ENCODE assay signal across 13 cellular contexts in genomic region chr15:55283295-55284147, GRCh38. TPM values are rescaled to one million over a fixed set of nuclear protein-coding genes. Genes with fewer than 3 reads are reported as not detected.
DNase-seq lines count a peak whose midpoint lies in the region; ATAC-seq and TF ChIP-seq lines count a peak whose summit lies in the region.
"Had no signal": no experiment of that assay in that cellular context is flagged by ENCODE, and none has a peak within 500 bp of the region (broad histone marks: within the 10 kb centered on the region; RNA-seq: fewer than 3 reads in every experiment).

No MANE protein-coding gene starts in this region.

- no peaks in the 10 kb centered on the region for H3K36me3 ChIP-seq in SJCRH30

- no peaks in the 10 kb centered on the region for H3K9me3 ChIP-seq in SJCRH30 (replicated peaks)

- H3K4me3 ChIP-seq in SJCRH30: no peak overlapping the region

- no peak overlapping the region for H3K27ac ChIP-seq in SJCRH30

- no peak for DNase-seq in activated CD4-positive, alpha-beta T cell treated with anti-CD3 and anti-CD28 coated beads, Interleukin-2, amount 10 ng/mL, durations not matched to agents 24 days and 14 days
- no peak for DNase-seq in activated CD4-positive, alpha-beta T cell treated with anti-CD3 and anti-CD28 coated beads, Interleukin-2, amount 50 U/mL, for 48 hours
- DNase-seq in activated CD4-positive, alpha-beta memory T cell treated with anti-CD3 and anti-CD28 coated beads, Interleukin-2, amount 10 ng/mL, durations not matched to agents 7 days and 5 days: no peak
- DNase-seq in islet precursor cell (peak; percentile 29), SJCRH30 (no peak), MCF 10A (ENCODE audit: unreplicated experiment) (no peak)
- DNase-seq: activated B cell treated with CpG ODN at 0.5 μM for 24 hours; activated effector memory CD4-positive, alpha-beta T cell treated with anti-CD3 and anti-CD28 coated beads, Interleukin-2, amount 50 U/mL, for 16 hours; cerebellar nuclear complex; substantia nigra had no signal

- no peak for TF ChIP-seq CTCF in MCF 10A (IDR thresholded peaks at IDR 0.05; ENCODE audit: unreplicated experiment)

- no peaks in the 10 kb centered on the region for H3K27me3 ChIP-seq in SJCRH30

- no peaks in the 10 kb centered on the region for H3K9me3 Mint-ChIP-seq in activated CD4-positive, alpha-beta T cell treated with anti-CD3 and anti-CD28 coated beads, Interleukin-2, amount 10 ng/mL, durations not matched to agents 24 days and 14 days
- no peaks in the 10 kb centered on the region for H3K9me3 Mint-ChIP-seq in activated CD4-positive, alpha-beta memory T cell treated with anti-CD3 and anti-CD28 coated beads, Interleukin-2, amount 10 ng/mL, durations not matched to agents 7 days and 5 days
- no peaks in the 10 kb centered on the region for H3K9me3 Mint-ChIP-seq in stimulated activated memory B cell treated with anti-CD40 and anti-IgM and Interleukin-4, amounts not matched to agents 10 μg/mL and 1 μg/mL and 100 μg/mL, for 72 hours
- no peaks in the 10 kb centered on the region for H3K9me3 Mint-ChIP-seq in MCF 10A (ENCODE audit: unreplicated experiment)
- H3K9me3 Mint-ChIP-seq: activated B cell treated with CpG ODN at 0.5 μM for 24 hours, neural crest cell had no signal

- POLR2A ChIA-PET in activated CD4-positive, alpha-beta memory T cell treated with anti-CD3 and anti-CD28 coated beads, Interleukin-2, amount 10 ng/mL, durations not matched to agents 7 days and 5 days (lab: Charles Lee): interaction anchor here (1.8 to 2.3 kb wide), 5 partner anchors 16 to 125 kb away, joined by 5 to 9 read pairs (median 8); partner anchors contain the start of genes CCPG1, PIERCE2, PIGB and PIGBOS1
- POLR2A ChIA-PET in MCF 10A (lab: Yijun Ruan, JAX): interaction anchor here (0.6 to 1.4 kb wide), 3 partner anchors 23 to 31 kb away, joined by 3 to 6 read pairs (median 3); no protein-coding TSS in a partner anchor

- peak overlapping the region; percentile 83 for H3K27ac Mint-ChIP-seq in activated CD4-positive, alpha-beta T cell treated with anti-CD3 and anti-CD28 coated beads, Interleukin-2, amount 10 ng/mL, durations not matched to agents 24 days and 14 days
- peak overlapping the region; percentile 88 for H3K27ac Mint-ChIP-seq in activated CD4-positive, alpha-beta memory T cell treated with anti-CD3 and anti-CD28 coated beads, Interleukin-2, amount 10 ng/mL, durations not matched to agents 7 days and 5 days
- peak overlapping the region; percentile 27 for H3K27ac Mint-ChIP-seq in stimulated activated memory B cell treated with anti-CD40 and anti-IgM and Interleukin-4, amounts not matched to agents 10 μg/mL and 1 μg/mL and 100 μg/mL, for 72 hours
- H3K27ac Mint-ChIP-seq in MCF 10A (ENCODE audit: low read depth, unreplicated experiment): no peak overlapping the region

- intact Hi-C loops in activated CD4-positive, alpha-beta T cell treated with anti-CD3 and anti-CD28 coated beads, Interleukin-2, amount 10 ng/mL, durations not matched to agents 24 days and 14 days (cut with micrococcal nuclease): loop anchor here (5.0 kb wide), 1 partner anchor 34 kb away; the partner anchor contains the start of genes PIGB and PIGBOS1
- intact Hi-C loops in MCF 10A (cut with micrococcal nuclease): no loop called here

- no TSS peak for BruUV-seq in MCF 10A (replicated peaks; lab: Mats Ljungman, UMichigan)

- no peak for ATAC-seq in stimulated activated memory B cell treated with anti-CD40 and anti-IgM and Interleukin-4, amounts not matched to agents 10 μg/mL and 1 μg/mL and 100 μg/mL, for 72 hours
- no peak for ATAC-seq in GM21717 (IDR thresholded peaks at IDR 0.05; ENCODE audit: unreplicated experiment)

- H3K27me3 Mint-ChIP-seq in activated CD4-positive, alpha-beta T cell treated with anti-CD3 and anti-CD28 coated beads, Interleukin-2, amount 10 ng/mL, durations not matched to agents 24 days and 14 days: no peaks in the 10 kb centered on the region
- H3K27me3 Mint-ChIP-seq in activated CD4-positive, alpha-beta memory T cell treated with anti-CD3 and anti-CD28 coated beads, Interleukin-2, amount 10 ng/mL, durations not matched to agents 7 days and 5 days: no peaks in the 10 kb centered on the region
- no peaks in the 10 kb centered on the region for H3K27me3 Mint-ChIP-seq in stimulated activated memory B cell treated with anti-CD40 and anti-IgM and Interleukin-4, amounts not matched to agents 10 μg/mL and 1 μg/mL and 100 μg/mL, for 72 hours
- no peaks in the 10 kb centered on the region for H3K27me3 Mint-ChIP-seq in MCF 10A (ENCODE audit: insufficient read depth, unreplicated experiment)
- H3K27me3 Mint-ChIP-seq: activated B cell treated with CpG ODN at 0.5 μM for 24 hours had no signal

- peak overlapping the region; percentile 55 for H3K4me3 Mint-ChIP-seq in activated CD4-positive, alpha-beta T cell treated with anti-CD3 and anti-CD28 coated beads, Interleukin-2, amount 10 ng/mL, durations not matched to agents 24 days and 14 days
- H3K4me3 Mint-ChIP-seq in activated CD4-positive, alpha-beta memory T cell treated with anti-CD3 and anti-CD28 coated beads, Interleukin-2, amount 10 ng/mL, durations not matched to agents 7 days and 5 days: peak overlapping the region; percentile 61
- H3K4me3 Mint-ChIP-seq in stimulated activated memory B cell treated with anti-CD40 and anti-IgM and Interleukin-4, amounts not matched to agents 10 μg/mL and 1 μg/mL and 100 μg/mL, for 72 hours: no peak overlapping the region
- H3K4me3 Mint-ChIP-seq in MCF 10A (ENCODE audit: unreplicated experiment): no peak overlapping the region
- H3K4me3 Mint-ChIP-seq: activated B cell treated with CpG ODN at 0.5 μM for 24 hours, neural crest cell had no signal

- peaks cover 47% of the 10 kb centered on the region for H3K36me3 Mint-ChIP-seq in activated CD4-positive, alpha-beta T cell treated with anti-CD3 and anti-CD28 coated beads, Interleukin-2, amount 10 ng/mL, durations not matched to agents 24 days and 14 days (ENCODE audit: low read depth)
- peaks cover 55% of the 10 kb centered on the region for H3K36me3 Mint-ChIP-seq in activated CD4-positive, alpha-beta memory T cell treated with anti-CD3 and anti-CD28 coated beads, Interleukin-2, amount 10 ng/mL, durations not matched to agents 7 days and 5 days (ENCODE audit: low read depth)
- H3K36me3 Mint-ChIP-seq in stimulated activated memory B cell treated with anti-CD40 and anti-IgM and Interleukin-4, amounts not matched to agents 10 μg/mL and 1 μg/mL and 100 μg/mL, for 72 hours: no peaks in the 10 kb centered on the region
- peaks cover 4% of the 10 kb centered on the region for H3K36me3 Mint-ChIP-seq in MCF 10A (ENCODE audit: insufficient read depth, unreplicated experiment)

- H3K4me1 ChIP-seq in SJCRH30: peaks cover 23% of the 10 kb centered on the region

- H3K4me1 Mint-ChIP-seq in activated CD4-positive, alpha-beta T cell treated with anti-CD3 and anti-CD28 coated beads, Interleukin-2, amount 10 ng/mL, durations not matched to agents 24 days and 14 days: peaks cover 85% of the 10 kb centered on the region
- H3K4me1 Mint-ChIP-seq in activated CD4-positive, alpha-beta memory T cell treated with anti-CD3 and anti-CD28 coated beads, Interleukin-2, amount 10 ng/mL, durations not matched to agents 7 days and 5 days: peaks cover 97% of the 10 kb centered on the region
- peaks cover 63% of the 10 kb centered on the region for H3K4me1 Mint-ChIP-seq in stimulated activated memory B cell treated with anti-CD40 and anti-IgM and Interleukin-4, amounts not matched to agents 10 μg/mL and 1 μg/mL and 100 μg/mL, for 72 hours
- H3K4me1 Mint-ChIP-seq in MCF 10A (ENCODE audit: insufficient read depth, unreplicated experiment): peaks cover 38% of the 10 kb centered on the region

- CTCF ChIA-PET in activated CD4-positive, alpha-beta memory T cell treated with anti-CD3 and anti-CD28 coated beads, Interleukin-2, amount 10 ng/mL, durations not matched to agents 7 days and 5 days (lab: Charles Lee): interaction anchor here (0.9 to 2.3 kb wide), 2 partner anchors 35 to 65 kb away, joined by 4 to 9 read pairs; partner anchors contain the start of genes PIGB and PIGBOS1
- CTCF ChIA-PET in MCF 10A (lab: Yijun Ruan, JAX): interaction anchor here (0.6 to 1.1 kb wide), 3 partner anchors 15 to 1464 kb away, joined by 3 to 5 read pairs (median 4); no protein-coding TSS in a partner anchor

RNA-seq across cellular contexts. Expression of gene RAB27A, which starts 6.1 kb away (rescaled TPM):
- total RNA-seq in activated CD4-positive, alpha-beta T cell treated with anti-CD3 and anti-CD28 coated beads, Interleukin-2, amount 10 ng/mL, durations not matched to agents 24 days and 14 days: 98.8 and 100 TPM in 2 replicates
- total RNA-seq in activated CD4-positive, alpha-beta memory T cell treated with anti-CD3 and anti-CD28 coated beads, Interleukin-2, amount 10 ng/mL, durations not matched to agents 7 days and 5 days: 10 to 100 TPM; 99.0 to 99.9 TPM
- 7.0 and 12.2 TPM in 2 replicates for total RNA-seq in SJCRH30 (2014; rRNA removed; shearing (Covaris generic))
- 36.0 and 43.6 TPM in 2 replicates for total RNA-seq in MCF 10A (2022)

RNA-seq across cellular contexts. Expression of gene PIGBOS1, which starts 35.4 kb away (rescaled TPM):
- 9.7 and 10.3 TPM in 2 replicates for total RNA-seq in activated CD4-positive, alpha-beta T cell treated with anti-CD3 and anti-CD28 coated beads, Interleukin-2, amount 10 ng/mL, durations not matched to agents 24 days and 14 days
- 10 to 100 TPM; 14.7 to 14.9 TPM for total RNA-seq in activated CD4-positive, alpha-beta memory T cell treated with anti-CD3 and anti-CD28 coated beads, Interleukin-2, amount 10 ng/mL, durations not matched to agents 7 days and 5 days
- total RNA-seq in SJCRH30 (2014; rRNA removed; shearing (Covaris generic)): 11.2 and 11.3 TPM in 2 replicates
- 13.9 and 16.1 TPM in 2 replicates for total RNA-seq in MCF 10A (2022)

RNA-seq across cellular contexts. Expression of gene PIGB, which starts 35.5 kb away (rescaled TPM):
- total RNA-seq in activated CD4-positive, alpha-beta T cell treated with anti-CD3 and anti-CD28 coated beads, Interleukin-2, amount 10 ng/mL, durations not matched to agents 24 days and 14 days: 13.3 and 18.6 TPM in 2 replicates
- total RNA-seq in activated CD4-positive, alpha-beta memory T cell treated with anti-CD3 and anti-CD28 coated beads, Interleukin-2, amount 10 ng/mL, durations not matched to agents 7 days and 5 days: 10 to 100 TPM; 28.9 to 29.3 TPM
- 7.3 and 7.6 TPM in 2 replicates for total RNA-seq in SJCRH30 (2014; rRNA removed; shearing (Covaris generic))
- total RNA-seq in MCF 10A (2022): 16.2 and 22.2 TPM in 2 replicates

Comparison
In these comparisons a context has a peak if more than half of its experiments do, and no peak if none do; other contexts are left out.
1. H3K4me3 Mint-ChIP-seq: peak in activated CD4-positive, alpha-beta T cell treated with anti-CD3 and anti-CD28 coated beads, Interleukin-2, amount 10 ng/mL, durations not matched to agents 24 days and 14 days (single experiment) and activated CD4-positive, alpha-beta memory T cell treated with anti-CD3 and anti-CD28 coated beads, Interleukin-2, amount 10 ng/mL, durations not matched to agents 7 days and 5 days (single experiment); none in stimulated activated memory B cell treated with anti-CD40 and anti-IgM and Interleukin-4, amounts not matched to agents 10 μg/mL and 1 μg/mL and 100 μg/mL, for 72 hours (single experiment) and MCF 10A (single experiment).